Comparison of ENCODE assay signal across 8 cellular contexts in genomic region chr4:122930877-122931276, GRCh38. TPM values are rescaled to one million over a fixed set of nuclear protein-coding genes. Genes with fewer than 3 reads are reported as not detected.
DNase-seq lines count a peak whose midpoint lies in the region; ATAC-seq, FAIRE-seq and TF ChIP-seq lines count a peak whose summit lies in the region.

No MANE protein-coding gene starts in this region.

- H3K23ac ChIP-seq in mesendoderm (ENCODE audit: low read length) = no peak overlapping the region

- no peaks in the 10 kb centered on the region for H3K27me3 Mint-ChIP-seq in natural killer cell (ENCODE audit: low read depth in 2 of 2)
- no peaks in the 10 kb centered on the region for H3K27me3 Mint-ChIP-seq in natural killer cell treated with Interleukin-12 subunit alpha and Interleukin-12 subunit beta and Interleukin-15 and Interleukin-18, amount 100 ng/mL, for 72 hours
- no peaks in the 10 kb centered on the region for H3K27me3 Mint-ChIP-seq in activated T-helper 17 cell treated with anti-CD3 and anti-CD28 coated beads, Interleukin-2, amount 50 U/mL, for 72 hours

- no peak overlapping the region for H3K56ac ChIP-seq in mesendoderm (ENCODE audit: low read length)

- H3K18ac ChIP-seq in mesendoderm (ENCODE audit: low read length) = no peak overlapping the region

- H3K27me3 ChIP-seq in mesendoderm (ENCODE audit: insufficient read depth, low read length, poor library complexity) = no peaks in the 10 kb centered on the region

- no peak overlapping the region for H2BK120ac ChIP-seq in mesendoderm (ENCODE audit: low read depth, low read length)

- H3K4ac ChIP-seq in mesendoderm (ENCODE audit: low read depth, low read length) = no peak overlapping the region

- no peak for DNase-seq in natural killer cell
- no peak for DNase-seq in natural killer cell treated with Interleukin-12 subunit alpha and Interleukin-12 subunit beta and Interleukin-15 and Interleukin-18, amount 100 ng/mL, for 72 hours (ENCODE audit: low spot score)
- peak; percentile 44 for DNase-seq in inferior parietal cortex (ENCODE audit: extremely low spot score)
- no peak for DNase-seq in NCI-H187 treated with DMSO at 0.1 percent for 48 hours (lab: John Stamatoyannopoulos, UW)
- DNase-seq in NCI-H2196 (lab: John Stamatoyannopoulos, UW; ENCODE audit: unreplicated experiment) = no peak
- DNase-seq in mesendoderm = no peak

- H3K79me1 ChIP-seq in mesendoderm (ENCODE audit: low read length) = peaks cover 4% of the 10 kb centered on the region

- no peak overlapping the region for H2BK15ac ChIP-seq in mesendoderm (replicated peaks; ENCODE audit: low read depth)

- no peak overlapping the region for H3K4me2 ChIP-seq in mesendoderm (ENCODE audit: low read length)

- no peak overlapping the region for H3K4me3 Mint-ChIP-seq in natural killer cell
- no peak overlapping the region for H3K4me3 Mint-ChIP-seq in natural killer cell treated with Interleukin-12 subunit alpha and Interleukin-12 subunit beta and Interleukin-15 and Interleukin-18, amount 100 ng/mL, for 72 hours
- H3K4me3 Mint-ChIP-seq in activated T-helper 17 cell treated with anti-CD3 and anti-CD28 coated beads, Interleukin-2, amount 50 U/mL, for 72 hours = no peak overlapping the region

- no peak overlapping the region for H2AK5ac ChIP-seq in mesendoderm (ENCODE audit: low read length)

- peaks cover 7% of the 10 kb centered on the region for H3K79me2 ChIP-seq in mesendoderm (ENCODE audit: control insufficient read depth, insufficient read depth, low read length)

- no peak overlapping the region for H3K27ac Mint-ChIP-seq in natural killer cell
- no peak overlapping the region for H3K27ac Mint-ChIP-seq in natural killer cell treated with Interleukin-12 subunit alpha and Interleukin-12 subunit beta and Interleukin-15 and Interleukin-18, amount 100 ng/mL, for 72 hours
- H3K27ac Mint-ChIP-seq in activated T-helper 17 cell treated with anti-CD3 and anti-CD28 coated beads, Interleukin-2, amount 50 U/mL, for 72 hours = no peak overlapping the region

- no peaks in the 10 kb centered on the region for H3K4me1 ChIP-seq in mesendoderm (ENCODE audit: control insufficient read depth, low read depth, low read length)

- peak; percentile 92 for FAIRE-seq in TTC549 (lab: Jason Lieb, UNC)

- H3K9ac ChIP-seq in mesendoderm (ENCODE audit: low read length) = no peak overlapping the region

- peaks cover 12% of the 10 kb centered on the region for H3K36me3 Mint-ChIP-seq in natural killer cell
- H3K36me3 Mint-ChIP-seq in natural killer cell treated with Interleukin-12 subunit alpha and Interleukin-12 subunit beta and Interleukin-15 and Interleukin-18, amount 100 ng/mL, for 72 hours = peaks cover 24% of the 10 kb centered on the region
- peaks cover 74% of the 10 kb centered on the region for H3K36me3 Mint-ChIP-seq in activated T-helper 17 cell treated with anti-CD3 and anti-CD28 coated beads, Interleukin-2, amount 50 U/mL, for 72 hours (ENCODE audit: low read depth)

- no peak overlapping the region for H3K27ac ChIP-seq in mesendoderm (ENCODE audit: low read depth, low read length)

- ATAC-seq in natural killer cell = no peak
- ATAC-seq in natural killer cell treated with Interleukin-12 subunit alpha and Interleukin-12 subunit beta and Interleukin-15 and Interleukin-18, amount 100 ng/mL, for 72 hours = no peak
- no peak for ATAC-seq in activated T-helper 17 cell treated with anti-CD3 and anti-CD28 coated beads, Interleukin-2, amount 50 U/mL, for 72 hours (replicated peaks)

- no peak overlapping the region for H4K8ac ChIP-seq in mesendoderm (ENCODE audit: low read depth, low read length)

- no peak overlapping the region for H2BK5ac ChIP-seq in mesendoderm (ENCODE audit: low read length)

- H3K4me1 Mint-ChIP-seq in natural killer cell = peaks cover 0 to 5% of the 10 kb centered on the region in 2 donors
- H3K4me1 Mint-ChIP-seq in natural killer cell treated with Interleukin-12 subunit alpha and Interleukin-12 subunit beta and Interleukin-15 and Interleukin-18, amount 100 ng/mL, for 72 hours (ENCODE audit: low read depth in 2 of 2) = peaks cover 14 to 18% of the 10 kb centered on the region in 2 donors
- peaks cover 4% of the 10 kb centered on the region for H3K4me1 Mint-ChIP-seq in activated T-helper 17 cell treated with anti-CD3 and anti-CD28 coated beads, Interleukin-2, amount 50 U/mL, for 72 hours

- peak; percentile 72 for TF ChIP-seq CTCF in natural killer cell (IDR thresholded peaks at IDR 0.05)

- intact Hi-C loops in natural killer cell (cut with micrococcal nuclease) = loop anchor here (1.0 kb wide), 1 partner anchor 173 kb away; no protein-coding TSS in a partner anchor

- no peak overlapping the region for H3K4me3 ChIP-seq in mesendoderm (ENCODE audit: low read length)

- no peaks in the 10 kb centered on the region for H3K9me3 Mint-ChIP-seq in natural killer cell
- no peaks in the 10 kb centered on the region for H3K9me3 Mint-ChIP-seq in natural killer cell treated with Interleukin-12 subunit alpha and Interleukin-12 subunit beta and Interleukin-15 and Interleukin-18, amount 100 ng/mL, for 72 hours
- no peaks in the 10 kb centered on the region for H3K9me3 Mint-ChIP-seq in activated T-helper 17 cell treated with anti-CD3 and anti-CD28 coated beads, Interleukin-2, amount 50 U/mL, for 72 hours

- peaks cover 3% of the 10 kb centered on the region for H3K36me3 ChIP-seq in mesendoderm (ENCODE audit: control insufficient read depth, insufficient read depth, low read length)

- H4K5ac ChIP-seq in mesendoderm (ENCODE audit: low read length) = no peak overlapping the region

RNA-seq across cellular contexts. Expression of gene NUDT6, which starts 8.5 kb away (rescaled TPM):
- 1 to 10 TPM; 3.0 to 4.1 (median 3.0) TPM for total RNA-seq in natural killer cell
- 1 to 10 TPM; 5.0 to 9.0 TPM for total RNA-seq in natural killer cell treated with Interleukin-12 subunit alpha and Interleukin-12 subunit beta and Interleukin-15 and Interleukin-18, amount 100 ng/mL, for 72 hours
- polyA plus RNA-seq in mesendoderm (2013, experiment 1 of 2) = 2.1 TPM
- polyA plus RNA-seq in mesendoderm (2013, experiment 2 of 2) = 2.1 TPM
- total RNA-seq in activated T-helper 17 cell treated with anti-CD3 and anti-CD28 coated beads, Interleukin-2, amount 50 U/mL, for 72 hours = 1 to 10 TPM; 3.9 to 5.9 TPM
